Comparison of ENCODE assay signal across 8 cellular contexts in the genomic region with DNA sequence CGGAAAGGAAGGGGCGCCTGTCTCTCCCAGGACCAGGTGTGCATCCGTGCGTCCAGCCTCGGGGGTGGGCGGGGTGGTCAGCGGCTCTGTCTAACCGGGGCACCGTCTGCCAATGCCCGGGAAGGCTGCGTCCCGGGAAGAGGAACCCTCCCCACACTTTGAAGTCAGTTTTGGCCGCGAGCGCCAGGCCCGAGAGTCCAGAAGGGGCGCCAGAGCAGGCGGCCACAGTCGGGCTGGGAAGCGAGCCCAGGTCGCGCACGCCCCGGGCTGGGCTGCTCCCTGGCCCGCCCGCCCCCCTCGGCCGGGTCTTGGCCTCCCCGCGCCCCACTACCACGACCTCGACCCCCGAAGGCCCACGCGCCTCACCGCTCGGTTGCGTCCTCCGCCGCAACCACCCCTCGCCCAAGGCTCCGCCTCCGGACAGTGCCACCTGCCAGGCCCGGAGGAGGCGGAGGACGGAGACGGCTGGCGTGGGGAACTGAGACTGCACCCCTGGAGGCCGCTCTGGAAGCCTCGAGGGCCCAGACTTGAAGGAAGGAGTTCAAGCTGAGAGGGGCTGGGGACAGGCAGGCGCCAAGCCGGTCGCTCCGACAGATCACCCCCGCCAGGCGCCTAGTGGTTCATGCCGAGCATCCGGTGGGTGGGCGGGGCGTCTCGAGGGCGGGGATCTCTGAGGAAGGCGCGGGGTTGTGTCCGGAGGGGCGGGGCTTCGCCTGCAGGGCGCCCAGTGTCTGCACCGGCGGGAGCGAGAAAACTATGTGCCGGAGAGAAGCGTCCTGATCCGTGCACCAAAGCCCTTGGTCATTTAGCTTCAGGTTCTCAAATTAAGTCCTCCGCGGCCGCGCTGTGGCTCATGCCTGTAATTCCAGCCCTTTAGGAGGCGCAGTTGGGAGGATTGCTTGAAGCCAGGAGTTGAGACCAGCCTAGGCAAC. TPM values are rescaled to one million over a fixed set of nuclear protein-coding genes. Genes with fewer than 3 reads are reported as not detected.
DNase-seq lines count a peak whose midpoint lies in the region; ATAC-seq, FAIRE-seq and TF ChIP-seq lines count a peak whose summit lies in the region.

A gene (minus strand): TSS at position 404 of the 932 bp plus-strand sequence. CDS start 1,093 bp downstream, outside the sequence.

- BruUV-seq in endothelial cell of umbilical vein (replicated peaks; lab: Mats Ljungman, UMichigan), result no TSS peak

- H3K27me3 ChIP-seq in OCI-LY1 (ENCODE audit: insufficient read depth, low read length) (no peaks in the 10 kb centered on the region), endothelial cell of umbilical vein (ENCODE audit: control insufficient read depth in 2 of 2, insufficient read depth in 2 of 2, low read length in 2 of 2) (no peaks in the 10 kb centered on the region)

- H3F3A ChIP-seq in OCI-LY1 (ENCODE audit: insufficient read depth, low read length), result no peaks in the 10 kb centered on the region

- intact Hi-C loops in endothelial cell of umbilical vein (cut with micrococcal nuclease), result loop anchor here (1.0 to 5.0 kb wide), 6 partner anchors 27 to 107 kb away; no protein-coding TSS in a partner anchor

- peak within 1 kb of the TSS; percentile 65 for H3K9ac ChIP-seq in OCI-LY1 (ENCODE audit: low read length)
- peak within 1 kb of the TSS; percentile 92 for H3K9ac ChIP-seq in endothelial cell of umbilical vein (replicated peaks; ENCODE audit: extremely low read depth, insufficient read depth, low read length)

- FAIRE-seq in endothelial cell of umbilical vein (lab: Jason Lieb, UNC), result peak; percentile 88

- dilution Hi-C loops in endothelial cell of umbilical vein (cut with MboI; ENCODE audit: extremely low pct_ligation_motif_present, low sequenced_read_pairs), result no loop called here

- CTCF ChIA-PET in endothelial cell of umbilical vein (lab: Charles Lee), result interaction anchor here (0.7 to 1.0 kb wide), 5 partner anchors 9 to 104 kb away, joined by 3 to 4 read pairs (median 3); no protein-coding TSS in a partner anchor

- TF ChIP-seq POLR2A in endothelial cell of umbilical vein (IDR thresholded peaks at IDR 0.05; ENCODE audit: low read depth, low read length), result peak; percentile 55

- H3K4me3 ChIP-seq in OCI-LY1 (ENCODE audit: low read depth, low read length, poor library complexity, severe bottlenecking) (peak within 1 kb of the TSS; percentile 87), endothelial cell of umbilical vein (replicated peaks in 1 of 3; ENCODE audit: insufficient read depth in 1 of 3, low read depth in 1 of 3, low read length in 3 of 3) (peak within 1 kb of the TSS; percentile 31 to 81 (median 46))

- H3K9me2 ChIP-seq in OCI-LY1 (ENCODE audit: low read depth, low read length), result no peaks in the 10 kb centered on the region

- H3K27ac ChIP-seq in OCI-LY1 (ENCODE audit: low read depth, low read length, poor library complexity, severe bottlenecking) (peak within 1 kb of the TSS; percentile 74), endothelial cell of umbilical vein (ENCODE audit: insufficient read depth, low read depth, low read length) (peak within 1 kb of the TSS; percentile 94)

- H3K79me2 ChIP-seq in OCI-LY1 (ENCODE audit: insufficient read depth, low read length), result no peaks in the 10 kb centered on the region
- peaks cover 18% of the 10 kb centered on the region for H3K79me2 ChIP-seq in endothelial cell of umbilical vein (ENCODE audit: control insufficient read depth, insufficient read depth, low read length)

- H3K9me1 ChIP-seq in endothelial cell of umbilical vein (replicated peaks; ENCODE audit: control insufficient read depth, extremely low read depth, insufficient read depth, low read length), result no peaks in the 10 kb centered on the region

- POLR2A ChIA-PET in endothelial cell of umbilical vein (lab: Charles Lee), result interaction anchor here (0.7 kb wide), 1 partner anchor 10 kb away, joined by 6 read pairs; no protein-coding TSS in a partner anchor

- TF ChIP-seq CTCF in OCI-LY1 (IDR thresholded peaks at IDR 0.05; ENCODE audit: low read length) (peak; percentile 41; the same call in 1 of the 2 replicates), endothelial cell of umbilical vein (IDR thresholded peaks at IDR 0.05; ENCODE audit: extremely low read depth in 1 of 2, insufficient read depth in 1 of 2, low read depth in 1 of 2, low read length in 2 of 2) (peak; percentile 20 to 69)

- peak; percentile 99 for DNase-seq in DMS 273 (lab: John Stamatoyannopoulos, UW; ENCODE audit: unreplicated experiment)
- peak; percentile 100 for DNase-seq in HuH-7 (ENCODE audit: low spot score)
- peak; percentile 98 for DNase-seq in activated CD8-positive, alpha-beta memory T cell treated with anti-CD3 and anti-CD28 coated beads, Interleukin-2, amount 50 U/mL, for 48 hours
- peak; percentile 93 for DNase-seq in endothelial cell of umbilical vein (ENCODE audit: low read depth, low spot score)
- peak; percentile 62 for DNase-seq in middle frontal gyrus (ENCODE audit: extremely low spot score, low spot score)
- peak; percentile 95 for DNase-seq in stimulated activated CD8-positive, alpha-beta memory T cell treated with anti-CD3 and anti-CD28 coated beads, Interleukin-2, amount 100 ng/mL, for 48 hours (ENCODE audit: low read depth in 2 of 2)

- H3K36me3 ChIP-seq in OCI-LY1 (ENCODE audit: insufficient read depth, low read length), result peaks cover 11% of the 10 kb centered on the region
- H3K36me3 ChIP-seq in endothelial cell of umbilical vein (ENCODE audit: control insufficient read depth in 2 of 2, extremely low read depth in 1 of 2, insufficient read depth in 2 of 2, low read length in 2 of 2), result no peaks in the 10 kb centered on the region

- H3K4me2 ChIP-seq in OCI-LY1 (ENCODE audit: low read length) (peak within 1 kb of the TSS; percentile 97), endothelial cell of umbilical vein (ENCODE audit: insufficient read depth, low read length) (peak within 1 kb of the TSS; percentile 64)

- H3K4me1 ChIP-seq in OCI-LY1 (ENCODE audit: insufficient read depth, low read length, severe bottlenecking), result peaks cover 26% of the 10 kb centered on the region
- peaks cover 9% of the 10 kb centered on the region for H3K4me1 ChIP-seq in endothelial cell of umbilical vein (ENCODE audit: control insufficient read depth, extremely low read depth, insufficient read depth, low read length)

- H4K20me1 ChIP-seq in OCI-LY1 (ENCODE audit: insufficient read depth, low read length) (no peaks in the 10 kb centered on the region), endothelial cell of umbilical vein (replicated peaks; ENCODE audit: control insufficient read depth, extremely low read depth, insufficient read depth, low read length) (no peaks in the 10 kb centered on the region)

- H2AFZ ChIP-seq in OCI-LY1 (ENCODE audit: low read length) (no peak within 1 kb of the TSS), endothelial cell of umbilical vein (ENCODE audit: low read depth, low read length) (peak within 1 kb of the TSS; percentile 89)

- H3K9me3 ChIP-seq in OCI-LY1 (ENCODE audit: low read length) (no peaks in the 10 kb centered on the region), endothelial cell of umbilical vein (replicated peaks; ENCODE audit: control insufficient read depth, insufficient read depth, low read length) (no peaks in the 10 kb centered on the region)

- peak; percentile 69 for ATAC-seq in GM21447 (IDR thresholded peaks at IDR 0.05; ENCODE audit: unreplicated experiment)

TF ChIP-seq in endothelial cell of umbilical vein, 7 proteins besides CTCF, POLR2A, EP300 and RAD21:
- TF ChIP-seq POLR2AphosphoS5 (IDR thresholded peaks at IDR 0.05; ENCODE audit: insufficient read depth, low read depth, low read length), result peak; percentile 45
- no peak for TF ChIP-seq FOS (IDR thresholded peaks at IDR 0.05; ENCODE audit: borderline replicate concordance, insufficient read depth, low read length)
- TF ChIP-seq, protein P1, sequence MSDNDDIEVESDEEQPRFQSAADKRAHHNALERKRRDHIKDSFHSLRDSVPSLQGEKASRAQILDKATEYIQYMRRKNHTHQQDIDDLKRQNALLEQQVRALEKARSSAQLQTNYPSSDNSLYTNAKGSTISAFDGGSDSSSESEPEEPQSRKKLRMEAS (IDR thresholded peaks at IDR 0.05; ENCODE audit: insufficient read depth, insufficient read length), result no peak
- TF ChIP-seq EZH2 (IDR thresholded peaks at IDR 0.05; ENCODE audit: borderline replicate concordance, low read depth, low read length, severe bottlenecking), result no peak
- no peak for TF ChIP-seq JUN (IDR thresholded peaks at IDR 0.05; ENCODE audit: borderline replicate concordance, insufficient read depth, insufficient read length, low read depth)
- TF ChIP-seq GATA2 (IDR thresholded peaks at IDR 0.05; ENCODE audit: insufficient read depth, insufficient read length, low read depth, low read length), result no peak
- TF ChIP-seq MYC (IDR thresholded peaks at IDR 0.05; ENCODE audit: low read depth, low read length), result no peak

RNA-seq across cellular contexts. Expression of the gene that starts here (rescaled TPM):
- 31.6 and 32.2 TPM in 2 replicates for total RNA-seq in endothelial cell of umbilical vein
- 31.1 and 40.3 TPM in 2 replicates for polyA plus RNA-seq in endothelial cell of umbilical vein
- 17.5 and 24.9 TPM in 2 replicates for polyA plus RNA-seq in endothelial cell of umbilical vein (2011; cell fraction: cytosol; rRNA removed)
- polyA plus RNA-seq in endothelial cell of umbilical vein (2011; cell fraction: nucleus; rRNA removed), result 64.9 and 75.7 TPM in 2 replicates
- 22.1 and 23.0 TPM in 2 replicates for polyA plus RNA-seq in endothelial cell of umbilical vein (2012)
- 13.8 and 14.1 TPM in 2 replicates for polyA minus RNA-seq in endothelial cell of umbilical vein
- 29.8 TPM for polyA minus RNA-seq in endothelial cell of umbilical vein (2011; cell fraction: cytosol; rRNA and poly(A)+ RNA removed)
- 10.8 and 13.0 TPM in 2 replicates for polyA minus RNA-seq in endothelial cell of umbilical vein (2011; cell fraction: nucleus; rRNA and poly(A)+ RNA removed)

Comparison
In these comparisons a context has a peak if more than half of its experiments do, and no peak if none do; other contexts are left out.
1. Peak in every context shown above with its lines: DNase-seq, ATAC-seq, H3K4me3 ChIP-seq and H3K27ac ChIP-seq.